19 cellular contexts compared by ENCODE assay signal in genomic region chr18:9090578-9090977, GRCh38. TPM values are rescaled to one million over a fixed set of nuclear protein-coding genes. Genes with fewer than 3 reads are reported as not detected.
DNase-seq lines count a peak whose midpoint lies in the region; ATAC-seq and TF ChIP-seq lines count a peak whose summit lies in the region.
"Had no signal": no experiment of that assay in that cellular context is flagged by ENCODE, and none has a peak within 500 bp of the region (broad histone marks: within the 10 kb centered on the region; RNA-seq: fewer than 3 reads in every experiment).

No MANE protein-coding gene starts in this region.

- H3K27ac Mint-ChIP-seq in T-helper 2 cell treated with Interferon-gamma antibody and Interleukin-4, amounts not matched to agents 5 μg/mL and 100 μg/mL, for 36 hours = peak overlapping the region; percentile 97
- H3K27ac Mint-ChIP-seq in CD8-positive, alpha-beta T cell = peak overlapping the region; percentile 88
- peak overlapping the region; percentile 96 for H3K27ac Mint-ChIP-seq in activated CD8-positive, alpha-beta T cell treated with anti-CD3 and anti-CD28 coated beads, Interleukin-2, amount 10 ng/mL, durations not matched to agents 7 days and 5 days
- H3K27ac Mint-ChIP-seq in effector memory CD8-positive, alpha-beta T cell = peak overlapping the region; percentile 67 to 80
- H3K27ac Mint-ChIP-seq: type B pancreatic cell had no signal

- peak overlapping the region; percentile 91 for H3K4me3 Mint-ChIP-seq in T-helper 2 cell treated with Interferon-gamma antibody and Interleukin-4, amounts not matched to agents 5 μg/mL and 100 μg/mL, for 36 hours
- no peak overlapping the region for H3K4me3 Mint-ChIP-seq in CD8-positive, alpha-beta T cell
- peak overlapping the region; percentile 85 for H3K4me3 Mint-ChIP-seq in activated CD8-positive, alpha-beta T cell treated with anti-CD3 and anti-CD28 coated beads, Interleukin-2, amount 10 ng/mL, durations not matched to agents 7 days and 5 days
- peak overlapping the region in 1 of 2 donors; percentile 55 for H3K4me3 Mint-ChIP-seq in effector memory CD8-positive, alpha-beta T cell
- H3K4me3 Mint-ChIP-seq: type B pancreatic cell had no signal

- H3K36me3 Mint-ChIP-seq in T-helper 2 cell treated with Interferon-gamma antibody and Interleukin-4, amounts not matched to agents 5 μg/mL and 100 μg/mL, for 36 hours (ENCODE audit: low read depth) = peaks cover 41% of the 10 kb centered on the region
- no peaks in the 10 kb centered on the region for H3K36me3 Mint-ChIP-seq in CD8-positive, alpha-beta T cell
- H3K36me3 Mint-ChIP-seq in activated CD8-positive, alpha-beta T cell treated with anti-CD3 and anti-CD28 coated beads, Interleukin-2, amount 10 ng/mL, durations not matched to agents 7 days and 5 days (ENCODE audit: low read depth) = peaks cover 37% of the 10 kb centered on the region
- H3K36me3 Mint-ChIP-seq in effector memory CD8-positive, alpha-beta T cell (ENCODE audit: insufficient read depth) = peaks cover 4% of the 10 kb centered on the region
- H3K36me3 Mint-ChIP-seq: type B pancreatic cell had no signal

- peak overlapping the region; percentile 33 for H3K27ac ChIP-seq in CD8-positive, alpha-beta T cell (ENCODE audit: low read depth, low read length)
- H3K27ac ChIP-seq: 22Rv1, brain microvascular endothelial cell had no signal

- peaks cover 42% of the 10 kb centered on the region for H3K4me1 ChIP-seq in CD8-positive, alpha-beta T cell (ENCODE audit: insufficient read depth, low read length)

- H3K27me3 ChIP-seq in CD8-positive, alpha-beta T cell (ENCODE audit: insufficient read depth, low read length) = no peaks in the 10 kb centered on the region
- H3K27me3 ChIP-seq: brain microvascular endothelial cell, spleen had no signal

- H3K36me3 ChIP-seq in CD8-positive, alpha-beta T cell (ENCODE audit: insufficient read depth, low read length) = no peaks in the 10 kb centered on the region
- H3K36me3 ChIP-seq: brain microvascular endothelial cell, spleen had no signal

- H3K4me1 Mint-ChIP-seq in T-helper 2 cell treated with Interferon-gamma antibody and Interleukin-4, amounts not matched to agents 5 μg/mL and 100 μg/mL, for 36 hours (ENCODE audit: low read depth) = peaks cover 71% of the 10 kb centered on the region
- H3K4me1 Mint-ChIP-seq in CD8-positive, alpha-beta T cell (ENCODE audit: low read depth) = peaks cover 47% of the 10 kb centered on the region
- H3K4me1 Mint-ChIP-seq in activated CD8-positive, alpha-beta T cell treated with anti-CD3 and anti-CD28 coated beads, Interleukin-2, amount 10 ng/mL, durations not matched to agents 7 days and 5 days (ENCODE audit: low read depth) = peaks cover 82% of the 10 kb centered on the region
- peaks cover 13 to 16% of the 10 kb centered on the region in 2 donors for H3K4me1 Mint-ChIP-seq in effector memory CD8-positive, alpha-beta T cell (ENCODE audit: low read depth in 2 of 2)

- no peak for TF ChIP-seq CTCF in CD8-positive, alpha-beta T cell (IDR thresholded peaks at IDR 0.05)

- DNase-seq in T-helper 2 cell treated with Interferon-gamma antibody and Interleukin-4, amounts not matched to agents 5 μg/mL and 100 μg/mL, for 36 hours (ENCODE audit: low spot score) = no peak
- DNase-seq in T-helper 2 cell (no peak), islet precursor cell (no peak), cerebellar nuclear complex (lab: John Stamatoyannopoulos, UW) (no peak)
- no peak for DNase-seq in CD8-positive, alpha-beta T cell
- peak; percentile 22 for DNase-seq in activated CD8-positive, alpha-beta T cell treated with anti-CD3 and anti-CD28 coated beads, Interleukin-2, amount 10 ng/mL, durations not matched to agents 7 days and 5 days
- no peak for DNase-seq in effector memory CD8-positive, alpha-beta T cell
- DNase-seq in stimulated activated CD4-positive, alpha-beta T cell treated with anti-CD3 and anti-CD28 coated beads, Interleukin-12 subunit alpha, Interleukin-12 subunit beta, amount 100 ng/mL, for 4 hours = no peak
- DNase-seq: activated CD8-positive, alpha-beta memory T cell treated with anti-CD3 and anti-CD28 coated beads, Interleukin-2, amount 50 U/mL, for 4 hours; brain microvascular endothelial cell; COR-L47; cortex of kidney; DMS79 treated with DMSO at 0.1 percent for 48 hours; HCEC 1CT; kidney glomerular epithelial cell; NCI-H187; spleen had no signal

- intact Hi-C loops in CD8-positive, alpha-beta T cell (cut with DNase I, micrococcal nuclease) = no loop called here

- peaks cover 4% of the 10 kb centered on the region for H3K9me3 Mint-ChIP-seq in T-helper 2 cell treated with Interferon-gamma antibody and Interleukin-4, amounts not matched to agents 5 μg/mL and 100 μg/mL, for 36 hours
- peaks cover 2% of the 10 kb centered on the region for H3K9me3 Mint-ChIP-seq in CD8-positive, alpha-beta T cell
- H3K9me3 Mint-ChIP-seq in activated CD8-positive, alpha-beta T cell treated with anti-CD3 and anti-CD28 coated beads, Interleukin-2, amount 10 ng/mL, durations not matched to agents 7 days and 5 days (ENCODE audit: insufficient read depth) = no peaks in the 10 kb centered on the region
- no peaks in the 10 kb centered on the region for H3K9me3 Mint-ChIP-seq in effector memory CD8-positive, alpha-beta T cell

- CTCF ChIA-PET in CD8-positive, alpha-beta T cell (lab: Charles Lee) = interaction anchor here (1.8 to 1.9 kb wide), 2 partner anchors 16 to 17 kb away, joined by 4 to 9 read pairs; no protein-coding TSS in a partner anchor
- CTCF ChIA-PET in activated CD8-positive, alpha-beta T cell treated with anti-CD3 and anti-CD28 coated beads, Interleukin-2, amount 10 ng/mL, durations not matched to agents 7 days and 5 days (lab: Charles Lee) = interaction anchor here (1.1 to 1.5 kb wide), 6 partner anchors 8 to 46 kb away, joined by 3 to 6 read pairs (median 4); partner anchors contain the start of gene ANKRD12

- ATAC-seq in CD8-positive, alpha-beta T cell = no peak
- ATAC-seq in activated CD8-positive, alpha-beta T cell treated with anti-CD3 and anti-CD28 coated beads, Interleukin-2, amount 10 ng/mL, durations not matched to agents 7 days and 5 days = no peak
- ATAC-seq in effector memory CD8-positive, alpha-beta T cell (replicated peaks) = no peak

- no peaks in the 10 kb centered on the region for H3K27me3 Mint-ChIP-seq in T-helper 2 cell treated with Interferon-gamma antibody and Interleukin-4, amounts not matched to agents 5 μg/mL and 100 μg/mL, for 36 hours (ENCODE audit: low read depth)
- H3K27me3 Mint-ChIP-seq in CD8-positive, alpha-beta T cell (ENCODE audit: low read depth) = no peaks in the 10 kb centered on the region
- H3K27me3 Mint-ChIP-seq in activated CD8-positive, alpha-beta T cell treated with anti-CD3 and anti-CD28 coated beads, Interleukin-2, amount 10 ng/mL, durations not matched to agents 7 days and 5 days (ENCODE audit: low read depth) = no peaks in the 10 kb centered on the region
- no peaks in the 10 kb centered on the region for H3K27me3 Mint-ChIP-seq in effector memory CD8-positive, alpha-beta T cell
- H3K27me3 Mint-ChIP-seq: type B pancreatic cell had no signal

- POLR2A ChIA-PET in CD8-positive, alpha-beta T cell (lab: Charles Lee) = no interaction called here
- POLR2A ChIA-PET in activated CD8-positive, alpha-beta T cell treated with anti-CD3 and anti-CD28 coated beads, Interleukin-2, amount 10 ng/mL, durations not matched to agents 7 days and 5 days (lab: Charles Lee) = interaction anchor here (0.9 to 8.9 kb wide), 9 partner anchors 8 to 47 kb away, joined by 3 to 131 read pairs (median 7); partner anchors contain the start of genes ANKRD12 and NDUFV2

- no peaks in the 10 kb centered on the region for H3K9me3 ChIP-seq in CD8-positive, alpha-beta T cell (ENCODE audit: low read length)
- H3K9me3 ChIP-seq: spleen had no signal

- peak overlapping the region; percentile 8 for H3K4me3 ChIP-seq in CD8-positive, alpha-beta T cell (ENCODE audit: low read depth, low read length)
- H3K4me3 ChIP-seq: spleen had no signal

RNA-seq across cellular contexts. Expression of gene NDUFV2, which starts 11.9 kb away (rescaled TPM):
- 100 to 1,000 TPM; 229 to 249 TPM for total RNA-seq in CD8-positive, alpha-beta T cell
- total RNA-seq in activated CD8-positive, alpha-beta T cell treated with anti-CD3 and anti-CD28 coated beads, Interleukin-2, amount 10 ng/mL, durations not matched to agents 7 days and 5 days = 100 to 1,000 TPM; 200 to 206 TPM

RNA-seq across cellular contexts. Expression of gene ANKRD12, which starts 46.0 kb away (rescaled TPM):
- total RNA-seq in CD8-positive, alpha-beta T cell = 100 to 1,000 TPM; 167 to 177 TPM
- 10 to 100 TPM; 60.8 to 68.9 TPM for total RNA-seq in activated CD8-positive, alpha-beta T cell treated with anti-CD3 and anti-CD28 coated beads, Interleukin-2, amount 10 ng/mL, durations not matched to agents 7 days and 5 days
